Comparison of ENCODE assay signal across 31 cellular contexts in the genomic region with DNA sequence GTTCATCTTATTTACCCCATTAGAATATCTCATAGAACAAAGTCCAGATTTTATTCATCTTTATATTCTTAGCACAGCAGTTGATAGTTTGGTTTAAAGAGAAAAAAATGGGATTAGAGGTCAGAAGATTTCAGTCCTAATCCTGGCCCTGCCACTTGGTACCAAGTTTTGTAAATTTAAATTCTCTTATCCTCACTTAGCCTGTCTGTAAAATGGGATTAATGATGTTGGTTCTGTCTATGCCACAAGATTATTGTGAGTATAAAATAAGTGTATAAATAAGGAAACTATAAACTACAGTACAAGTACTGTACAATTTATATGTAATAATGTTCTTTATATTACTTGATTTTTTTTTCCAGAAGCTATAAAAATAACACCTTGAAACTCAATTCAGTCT. TPM values are rescaled to one million over a fixed set of nuclear protein-coding genes. Genes with fewer than 3 reads are reported as not detected.
"Had no signal": no experiment of that assay in that cellular context is flagged by ENCODE, and none has a peak within 500 bp of the region (broad histone marks: within the 10 kb centered on the region; RNA-seq: fewer than 3 reads in every experiment).

No MANE protein-coding gene starts in this region.

- ATAC-seq: activated CD4-positive, CD25-positive, alpha-beta regulatory T cell treated with anti-CD3 and anti-CD28 coated beads, Interleukin-2, amount 50 U/mL, for 24 hours; activated CD8-positive, alpha-beta T cell treated with anti-CD3 and anti-CD28 coated beads for 36 hours; activated naive CD8-positive, alpha-beta T cell treated with anti-CD3 and anti-CD28 coated beads, Interleukin-2, amount 50 U/mL, for 24 hours; activated T-cell treated with anti-CD3 and anti-CD28 coated beads, Interleukin-2, amount 50 U/mL, for 4 hours; body of pancreas; esophagus mucosa; heart left ventricle; T-helper 17 cell had no signal

- H3K4me1 ChIP-seq: adrenal gland, body of pancreas had no signal

- H3K27me3 ChIP-seq: adrenal gland, body of pancreas, cardiac muscle cell, dorsolateral prefrontal cortex, heart left ventricle had no signal

- DNase-seq: activated B cell treated with CpG ODN at 0.5 μM for 24 hours; activated CD4-positive, alpha-beta T cell treated with anti-CD3 and anti-CD28 coated beads for 48 hours; activated CD4-positive, alpha-beta T cell treated with anti-CD3 and anti-CD28 coated beads, Interleukin-2, amount 50 U/mL, for 1 hour; activated CD4-positive, alpha-beta T cell treated with anti-CD3 and anti-CD28 coated beads, Interleukin-2, amount 50 U/mL, for 48 hours; activated CD8-positive, alpha-beta memory T cell treated with anti-CD3 and anti-CD28 coated beads for 24 hours; activated CD8-positive, alpha-beta T cell treated with anti-CD3 and anti-CD28 coated beads for 36 hours; activated effector memory CD4-positive, alpha-beta T cell treated with anti-CD3 and anti-CD28 coated beads, Interleukin-2, amount 50 U/mL, for 16 hours; activated naive CD4-positive, alpha-beta T cell treated with anti-CD3 and anti-CD28 coated beads for 36 hours; activated naive CD8-positive, alpha-beta T cell treated with anti-CD3 and anti-CD28 coated beads for 36 hours; activated naive CD8-positive, alpha-beta T cell treated with anti-CD3 and anti-CD28 coated beads, Interleukin-2, amount 50 U/mL, for 24 hours; activated T-cell treated with anti-CD3 and anti-CD28 coated beads, Interleukin-2, amount 50 U/mL, for 4 hours; adrenal gland; aorta; body of pancreas; dorsolateral prefrontal cortex; effector memory CD4-positive, alpha-beta T cell; endodermal cell; foreskin fibroblast; glutamatergic neuron; heart left ventricle; T-helper 1 cell; T-helper 17 cell; T1000; WERI-Rb-1 had no signal

- H3K4me3 ChIP-seq: adrenal gland, body of pancreas, cardiac muscle cell, coronary artery, heart left ventricle had no signal

- H3K27ac ChIP-seq: adrenal gland, body of pancreas, cardiac muscle cell, coronary artery, dorsolateral prefrontal cortex, heart left ventricle, WERI-Rb-1 had no signal

- H3K9me3 ChIP-seq: adrenal gland, body of pancreas, heart left ventricle had no signal

RNA-seq across cellular contexts. Expression of a gene that starts 17.1 kb away (rescaled TPM):
- total RNA-seq: activated B cell treated with CpG ODN at 0.5 μM for 24 hours; activated CD8-positive, alpha-beta T cell treated with anti-CD3 and anti-CD28 coated beads for 36 hours; activated naive CD4-positive, alpha-beta T cell treated with anti-CD3 and anti-CD28 coated beads for 36 hours; activated naive CD8-positive, alpha-beta T cell treated with anti-CD3 and anti-CD28 coated beads for 36 hours; activated T-cell treated with anti-CD3 and anti-CD28 coated beads, Interleukin-2, amount 50 U/mL, for 4 hours; activated T-helper 1 cell treated with anti-CD3 and anti-CD28 coated beads, Interleukin-12 subunit alpha, Interleukin-12 subunit beta, Interleukin-2, Interleukin-4 antibody, amounts not matched to agents 30 ng/mL and 10 ng/mL and 1 ng/mL, durations not matched to agents 14 hours and 24 hours and 36 hours; activated T-helper 2 cell treated with anti-CD3 and anti-CD28 coated beads, Interferon-gamma antibody, Interleukin-2, Interleukin-4, amounts not matched to agents 10 μg/mL and 5 μg/mL and 100 μg/mL, durations not matched to agents 14 hours and 24 hours and 36 hours; body of pancreas; cardiac muscle cell; epithelial cell of proximal tubule; esophagus mucosa; T-helper 17 cell had no signal
- polyA plus RNA-seq: aorta, cardiac muscle cell had no signal

RNA-seq across cellular contexts. Expression of a gene that starts 38.0 kb away (rescaled TPM):
- total RNA-seq: body of pancreas had no signal
